ENCODE assay signal across 20 cellular contexts in the genomic region with DNA sequence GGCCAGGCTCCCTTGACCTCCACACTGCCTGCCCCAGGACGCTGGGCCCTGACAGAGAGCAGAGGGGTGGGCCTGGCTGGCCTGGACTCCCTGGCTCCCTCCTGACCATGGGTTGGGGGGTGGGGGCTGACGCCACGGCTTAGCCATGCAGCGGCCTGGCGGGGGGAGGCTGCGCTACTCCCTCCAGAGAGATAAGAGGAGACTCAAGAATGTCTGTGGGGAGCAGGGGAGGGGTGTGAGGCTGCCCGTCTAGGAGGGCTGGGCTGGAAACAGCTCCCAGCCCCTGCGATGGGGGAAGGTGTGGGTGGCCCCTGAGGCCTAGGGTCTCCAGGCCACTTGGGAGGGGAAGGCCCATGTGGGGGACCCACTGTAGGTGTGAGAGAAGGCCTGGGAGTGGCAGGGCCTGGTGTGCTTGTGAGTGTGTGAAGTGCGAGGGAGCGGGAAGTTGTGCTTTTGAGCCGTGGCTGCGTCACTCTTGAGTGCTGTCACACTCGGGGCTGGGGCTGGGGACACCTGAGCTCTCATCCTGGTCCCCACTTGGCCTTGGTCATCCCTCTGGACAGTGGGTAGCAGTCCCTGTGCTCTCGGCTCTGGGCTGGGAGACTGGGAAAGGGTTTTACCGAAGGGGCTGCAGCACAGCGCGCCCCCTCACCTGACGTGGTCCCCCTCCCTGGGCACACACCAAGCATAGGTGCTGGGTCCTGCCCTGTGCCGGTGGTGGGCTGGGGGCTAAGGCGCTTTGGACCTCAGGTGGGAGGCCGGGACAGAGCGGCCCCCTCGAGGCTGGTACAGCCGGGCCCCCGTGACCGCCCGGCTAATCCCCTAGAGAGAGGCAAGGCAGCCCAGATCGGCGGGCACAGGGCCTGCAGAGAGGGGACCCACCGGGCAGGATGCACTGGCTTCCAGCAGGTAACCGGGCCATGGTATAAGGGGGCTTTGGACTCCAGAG. TPM values are rescaled to one million over a fixed set of nuclear protein-coding genes. Genes with fewer than 3 reads are reported as not detected.
DNase-seq lines count a peak whose midpoint lies in the region; FAIRE-seq and TF ChIP-seq lines count a peak whose summit lies in the region.
"Had no signal": no experiment of that assay in that cellular context is flagged by ENCODE, and none has a peak within 500 bp of the region (broad histone marks: within the 10 kb centered on the region; RNA-seq: fewer than 3 reads in every experiment).

No MANE protein-coding gene starts in this region.

- peak overlapping the region; percentile 84; the same call in 1 of the 2 replicates for H2BK12ac ChIP-seq in H1 (ENCODE audit: low read depth, low read length)

- TF ChIP-seq EP300 in H1 (IDR thresholded peaks at IDR 0.05; ENCODE audit: borderline replicate concordance in 1 of 2, low read depth in 2 of 2, low read length in 2 of 2), result no peak

- CTCF ChIA-PET in H1 (lab: Charles Lee; ENCODE audit: partially characterized antibody), result interaction anchor here (0.8 to 6.0 kb wide), 9 partner anchors 10 to 42 kb away, joined by 3 to 48 read pairs (median 11); a partner anchor contains a TSS

- peaks cover 0 to 1% of the 10 kb centered on the region in 2 experiments for H4K20me1 ChIP-seq in H1 (replicated peaks in 1 of 2; ENCODE audit: control insufficient read depth in 1 of 2, insufficient read depth in 2 of 2, low read length in 2 of 2)

- H2BK5ac ChIP-seq in H1 (ENCODE audit: low read depth, low read length), result no peak overlapping the region

- no peak overlapping the region for H3K4ac ChIP-seq in H1 (replicated peaks; ENCODE audit: insufficient read length, low read depth, low read length)

- no peak overlapping the region for H3K14ac ChIP-seq in H1 (ENCODE audit: insufficient read length)

- TF ChIP-seq CTCF in cardiac muscle cell (IDR thresholded peaks at IDR 0.05; ENCODE audit: low read depth, low read length), result no peak
- TF ChIP-seq CTCF in left ventricle myocardium inferior (IDR thresholded peaks at IDR 0.05; ENCODE audit: borderline replicate concordance), result no peak
- no peak for TF ChIP-seq CTCF in H1 (IDR thresholded peaks at IDR 0.05; ENCODE audit: control extremely low read depth in 1 of 3, insufficient read depth in 1 of 3, low read depth in 1 of 3, low read length in 3 of 3)
- no peak for TF ChIP-seq CTCF in mesothelial cell of epicardium (IDR thresholded peaks at IDR 0.05; ENCODE audit: unreplicated experiment)
- no peak for TF ChIP-seq CTCF in type B pancreatic cell (conservative IDR thresholded peaks at IDR 0.05)

- H3K79me1 ChIP-seq in H1 (ENCODE audit: low read depth, low read length), result no peaks in the 10 kb centered on the region

- H2BK15ac ChIP-seq in H1 (ENCODE audit: low read length), result peak overlapping the region; percentile 99

- H3K36me3 ChIP-seq in cardiac muscle cell (no peaks in the 10 kb centered on the region), left ventricle myocardium inferior (no peaks in the 10 kb centered on the region), H1 (ENCODE audit: control insufficient read depth in 2 of 4, insufficient read depth in 4 of 4, low read length in 3 of 4) (no peaks in the 10 kb centered on the region)
- H3K36me3 ChIP-seq: sigmoid colon had no signal

- H3K56ac ChIP-seq in H1 (replicated peaks; ENCODE audit: insufficient read length, low read depth, low read length), result no peak overlapping the region

- no peaks in the 10 kb centered on the region for H3K9me3 ChIP-seq in cardiac muscle cell (ENCODE audit: low read depth)
- H3K9me3 ChIP-seq in left ventricle myocardium inferior (replicated peaks), result no peaks in the 10 kb centered on the region
- H3K9me3 ChIP-seq in H1 (ENCODE audit: insufficient read depth in 2 of 2, low read depth in 1 of 2, low read length in 1 of 2), result no peaks in the 10 kb centered on the region
- H3K9me3 ChIP-seq: sigmoid colon had no signal

- intact Hi-C loops in left ventricle myocardium inferior (cut with micrococcal nuclease), result no loop called here

- no peak for TF ChIP-seq POLR2A in H1 (IDR thresholded peaks at IDR 0.05; ENCODE audit: control extremely low read depth in 1 of 2, low read depth in 2 of 2, low read length in 2 of 2)

- no peak for FAIRE-seq in H1 (lab: Jason Lieb, UNC)
- FAIRE-seq: A204.1 had no signal

- peak overlapping the region; percentile 98 for H3K27ac Mint-ChIP-seq in mesothelial cell of epicardium
- peak overlapping the region; percentile 41 for H3K27ac Mint-ChIP-seq in type B pancreatic cell
- H3K27ac Mint-ChIP-seq: activated CD4-positive, alpha-beta T cell treated with anti-CD3 and anti-CD28 coated beads, Interleukin-2, amount 10 ng/mL, durations not matched to agents 7 days and 5 days had no signal

- no peak overlapping the region for H4K5ac ChIP-seq in H1 (ENCODE audit: insufficient read length, low read depth, low read length)

- H3K79me2 ChIP-seq in H1 (ENCODE audit: control insufficient read depth in 1 of 2, insufficient read depth in 2 of 2, low read length in 2 of 2), result no peaks in the 10 kb centered on the region

- H3K4me3 Mint-ChIP-seq in mesothelial cell of epicardium, result peak overlapping the region; percentile 84
- H3K4me3 Mint-ChIP-seq in type B pancreatic cell, result peak overlapping the region; percentile 88
- H3K4me3 Mint-ChIP-seq: activated CD4-positive, alpha-beta T cell treated with anti-CD3 and anti-CD28 coated beads, Interleukin-2, amount 10 ng/mL, durations not matched to agents 7 days and 5 days had no signal

- POLR2A ChIA-PET in H1 (lab: Charles Lee; ENCODE audit: partially characterized antibody), result interaction anchor here (0.8 to 3.5 kb wide), 5 partner anchors 26 to 67 kb away, joined by 3 to 13 read pairs (median 5); a partner anchor contains a TSS

- no peak overlapping the region for H3K23ac ChIP-seq in H1 (ENCODE audit: insufficient read length)

- H3K4me2 ChIP-seq in H1 (ENCODE audit: insufficient read depth in 1 of 2, low read depth in 2 of 2, low read length in 2 of 2), result no peak overlapping the region

- no peaks in the 10 kb centered on the region for H3K9me3 Mint-ChIP-seq in mesothelial cell of epicardium
- H3K9me3 Mint-ChIP-seq in type B pancreatic cell, result no peaks in the 10 kb centered on the region
- H3K9me3 Mint-ChIP-seq: activated CD4-positive, alpha-beta T cell treated with anti-CD3 and anti-CD28 coated beads, Interleukin-2, amount 10 ng/mL, durations not matched to agents 7 days and 5 days; naive thymus-derived CD8-positive, alpha-beta T cell had no signal

- H3K4me3 ChIP-seq in cardiac muscle cell (peak overlapping the region; percentile 69), left ventricle myocardium inferior (no peak overlapping the region), H1 (ENCODE audit: extremely low read depth in 1 of 4, insufficient read depth in 2 of 4, low read depth in 3 of 4, low read length in 4 of 4) (no peak overlapping the region)
- H3K4me3 ChIP-seq: sigmoid colon had no signal

- H3K27me3 ChIP-seq in cardiac muscle cell (no peaks in the 10 kb centered on the region), left ventricle myocardium inferior (ENCODE audit: low read depth) (peaks cover 29% of the 10 kb centered on the region), H1 (replicated peaks in 1 of 4; ENCODE audit: control insufficient read depth in 3 of 4, extremely low read depth in 1 of 4, insufficient read depth in 3 of 4, low read length in 3 of 4) (peaks cover 4 to 21% (median 16%) of the 10 kb centered on the region in 4 experiments)

- peak overlapping the region; percentile 85 for H3K27ac ChIP-seq in cardiac muscle cell
- H3K27ac ChIP-seq in left ventricle myocardium inferior (replicated peaks), result no peak overlapping the region
- no peak overlapping the region for H3K27ac ChIP-seq in H1 (ENCODE audit: low read depth, low read length)
- H3K27ac ChIP-seq: foreskin keratinocyte, HL-60, sigmoid colon had no signal

- H2AK5ac ChIP-seq in H1 (ENCODE audit: low read depth, low read length), result no peak overlapping the region

- H3K4me1 Mint-ChIP-seq in mesothelial cell of epicardium, result peaks cover 70% of the 10 kb centered on the region
- H3K4me1 Mint-ChIP-seq in type B pancreatic cell (ENCODE audit: unreplicated experiment), result peaks cover 19% of the 10 kb centered on the region

- peak overlapping the region; percentile 48; the same call in 1 of the 2 replicates for H3K18ac ChIP-seq in H1 (ENCODE audit: extremely low read depth, low read length)

- DNase-seq in cardiac muscle cell (ENCODE audit: low read depth in 1 of 2, low spot score in 1 of 2) (peak; percentile 86 to 90), left ventricle myocardium inferior (no peak), H1 (ENCODE audit: low read depth in 1 of 2, low spot score in 2 of 2) (no peak), mesothelial cell of epicardium (ENCODE audit: low spot score in 2 of 2, unreplicated experiment in 2 of 2) (peak; percentile 61 to 78), type B pancreatic cell (ENCODE audit: extremely low spot score, unreplicated experiment) (no peak), NCI-H128 (lab: John Stamatoyannopoulos, UW; ENCODE audit: unreplicated experiment) (no peak), NCI-H1417 treated with DMSO at 0.1 percent for 48 hours (lab: John Stamatoyannopoulos, UW) (no peak)
- no peak for DNase-seq in stimulated activated CD4-positive, alpha-beta T cell treated with anti-CD3 and anti-CD28 coated beads, Interleukin-12 subunit alpha, Interleukin-12 subunit beta, amount 100 ng/mL, for 4 hours
- DNase-seq: activated CD4-positive, alpha-beta T cell treated with anti-CD3 and anti-CD28 coated beads, Interleukin-2, amount 10 ng/mL, durations not matched to agents 7 days and 5 days; activated T-cell treated with anti-CD3 and anti-CD28 coated beads, Interleukin-2, amount 50 U/mL, for 1 hour; dermis blood vessel endothelial cell; foreskin keratinocyte; HCEC 1CT; naive thymus-derived CD8-positive, alpha-beta T cell; NCI-H2029 treated with DMSO at 0.1 percent for 48 hours; NCI-H774; sigmoid colon; T-helper 9 cell had no signal

- H3K23me2 ChIP-seq in H1 (ENCODE audit: low read depth, low read length), result no peaks in the 10 kb centered on the region

- H3K4me1 ChIP-seq in cardiac muscle cell (ENCODE audit: low read depth) (peaks cover 29% of the 10 kb centered on the region), left ventricle myocardium inferior (peaks cover 7% of the 10 kb centered on the region), H1 (replicated peaks in 1 of 4; ENCODE audit: control insufficient read depth in 3 of 4, insufficient read depth in 4 of 4, low read length in 3 of 4) (peaks cover 0 to 19% (median 15%) of the 10 kb centered on the region in 4 experiments; a peak in 6 of 7 replicates)
- H3K4me1 ChIP-seq: foreskin keratinocyte had no signal

- no peak overlapping the region for H2BK120ac ChIP-seq in H1 (replicated peaks; ENCODE audit: low read depth, low read length)

- no peaks in the 10 kb centered on the region for H3K36me3 Mint-ChIP-seq in mesothelial cell of epicardium
- H3K36me3 Mint-ChIP-seq in type B pancreatic cell, result no peaks in the 10 kb centered on the region
- H3K36me3 Mint-ChIP-seq: naive thymus-derived CD8-positive, alpha-beta T cell had no signal

- 88% methylated on average over 31 of the region's 31 CpGs; no CpG with 5 or more reads in 1 of the 2 experiments for WGBS in H1 (ENCODE audit: extremely low coverage in 1 of 2, insufficient coverage in 1 of 2, insufficient read length in 1 of 2, insufficient replicate concordance in 2 of 2, low coverage in 1 of 2, low lambda C conversion rate in 2 of 2, missing lambda C conversion rate in 1 of 2), 2 experiments

- H3K9ac ChIP-seq in H1 (replicated peaks in 1 of 4; ENCODE audit: extremely low read depth in 1 of 4, low read depth in 3 of 4, low read length in 3 of 4), result no peak overlapping the region

- no peaks in the 10 kb centered on the region for H3K27me3 Mint-ChIP-seq in mesothelial cell of epicardium (ENCODE audit: low read depth)
- H3K27me3 Mint-ChIP-seq in type B pancreatic cell, result peaks cover 18% of the 10 kb centered on the region

- no peak for TF ChIP-seq RAD21 in H1 (IDR thresholded peaks at IDR 0.05 in 1 of 2, conservative IDR thresholded peaks at IDR 0.05 in 1 of 2; ENCODE audit: low read depth in 2 of 2, low read length in 2 of 2)

- no peak overlapping the region for H4K8ac ChIP-seq in H1 (ENCODE audit: extremely low read depth, insufficient read depth, low read length)

- no peak overlapping the region for H2AFZ ChIP-seq in H1 (ENCODE audit: low read length)

- H2BK20ac ChIP-seq in H1 (ENCODE audit: low read length), result no peak overlapping the region

- peak overlapping the region; percentile 49 for H4K91ac ChIP-seq in H1 (replicated peaks; ENCODE audit: insufficient read length, low read length)

RNA-seq across cellular contexts. Expression of a gene that starts 2.4 kb away (rescaled TPM):
- total RNA-seq in cardiac muscle cell (48.0 and 56.9 TPM in 2 replicates), left ventricle myocardium inferior (0.14 TPM), mesothelial cell of epicardium (401 to 436 TPM (median 428 TPM) in 3 replicates), type B pancreatic cell (ENCODE audit: low replicate concordance) (29.6 and 62.1 TPM in 2 replicates)
- polyA plus RNA-seq in cardiac muscle cell (29.3 and 41.2 TPM in 2 replicates), H1 (2011; rRNA removed) (6.1 and 7.6 TPM in 2 replicates)
- 6.0 TPM in 2 replicates for total RNA-seq in H1 (2021; fragmentation: NEBNext Ultra II Directional; extraction: Animal tissue kit (Norgen Biotek cat#: 25700))
- polyA plus RNA-seq in H1 (2011; cell fraction: cytosol; rRNA removed), result 4.4 TPM
- polyA plus RNA-seq in H1 (2011; cell fraction: nucleus; rRNA removed), result 37.7 TPM
- 3.9 to 7.2 TPM (median 6.2 TPM) in 4 replicates for polyA plus RNA-seq in H1 (2012, experiment 1 of 2)
- 3.1 TPM for polyA plus RNA-seq in H1 (2012, experiment 2 of 2)
- 5.1 TPM for polyA plus RNA-seq in H1 (2013, experiment 1 of 2)
- polyA plus RNA-seq in H1 (2013, experiment 2 of 2), result 4.7 TPM
- 3.0 and 4.7 TPM in 2 replicates for polyA minus RNA-seq in H1 (2011; rRNA and poly(A)+ RNA removed)
- 3.7 TPM for polyA minus RNA-seq in H1 (2011; cell fraction: cytosol; rRNA and poly(A)+ RNA removed)
- polyA minus RNA-seq in H1 (2011; cell fraction: nucleus; rRNA and poly(A)+ RNA removed), result 9.6 TPM

RNA-seq across cellular contexts. Expression of a gene that starts 37.6 kb away (rescaled TPM):
- total RNA-seq in cardiac muscle cell (29.3 and 35.3 TPM in 2 replicates), left ventricle myocardium inferior (117 TPM), mesothelial cell of epicardium (139 to 154 TPM (median 148 TPM) in 3 replicates), type B pancreatic cell (ENCODE audit: low replicate concordance) (158 and 162 TPM in 2 replicates)
- polyA plus RNA-seq in cardiac muscle cell (241 and 255 TPM in 2 replicates), H1 (2011; rRNA removed) (622 and 759 TPM in 2 replicates)
- total RNA-seq in H1 (2021; fragmentation: NEBNext Ultra II Directional; extraction: Animal tissue kit (Norgen Biotek cat#: 25700)), result 186 and 191 TPM in 2 replicates
- polyA plus RNA-seq in H1 (2011; cell fraction: cytosol; rRNA removed), result 508 TPM
- 357 TPM for polyA plus RNA-seq in H1 (2011; cell fraction: nucleus; rRNA removed)
- 367 to 567 TPM (median 473 TPM) in 4 replicates for polyA plus RNA-seq in H1 (2012, experiment 1 of 2)
- 392 TPM for polyA plus RNA-seq in H1 (2012, experiment 2 of 2)
- polyA plus RNA-seq in H1 (2013, experiment 1 of 2), result 338 TPM
- 352 TPM for polyA plus RNA-seq in H1 (2013, experiment 2 of 2)
- polyA minus RNA-seq in H1 (2011; rRNA and poly(A)+ RNA removed), result 163 and 184 TPM in 2 replicates
- polyA minus RNA-seq in H1 (2011; cell fraction: cytosol; rRNA and poly(A)+ RNA removed), result 130 TPM
- polyA minus RNA-seq in H1 (2011; cell fraction: nucleus; rRNA and poly(A)+ RNA removed), result 123 TPM

RNA-seq across cellular contexts. Expression of a gene that starts 37.9 kb away (rescaled TPM):
- total RNA-seq in cardiac muscle cell, result 13.5 and 30.7 TPM in 2 replicates
- polyA plus RNA-seq in cardiac muscle cell, result 13.2 and 39.2 TPM in 2 replicates
- total RNA-seq in left ventricle myocardium inferior, result 5.8 TPM
- 84.5 and 86.1 TPM in 2 replicates for total RNA-seq in H1 (2021; fragmentation: NEBNext Ultra II Directional; extraction: Animal tissue kit (Norgen Biotek cat#: 25700))
- 52.6 and 52.9 TPM in 2 replicates for polyA plus RNA-seq in H1 (2011; rRNA removed)
- 75.9 TPM for polyA plus RNA-seq in H1 (2011; cell fraction: cytosol; rRNA removed)
- polyA plus RNA-seq in H1 (2011; cell fraction: nucleus; rRNA removed), result 39.1 TPM
- polyA plus RNA-seq in H1 (2012, experiment 1 of 2), result 91.9 to 107 TPM (median 97.9 TPM) in 4 replicates
- polyA plus RNA-seq in H1 (2012, experiment 2 of 2), result 35.6 TPM
- polyA plus RNA-seq in H1 (2013, experiment 1 of 2), result 52.4 TPM
- polyA plus RNA-seq in H1 (2013, experiment 2 of 2), result 55.2 TPM
- 74.7 and 76.2 TPM in 2 replicates for polyA minus RNA-seq in H1 (2011; rRNA and poly(A)+ RNA removed)
- polyA minus RNA-seq in H1 (2011; cell fraction: cytosol; rRNA and poly(A)+ RNA removed), result 43.7 TPM
- 41.1 TPM for polyA minus RNA-seq in H1 (2011; cell fraction: nucleus; rRNA and poly(A)+ RNA removed)
- total RNA-seq in mesothelial cell of epicardium, result 19.5 to 20.9 TPM (median 20.3 TPM) in 3 replicates
- total RNA-seq in type B pancreatic cell (ENCODE audit: low replicate concordance), result 27.7 and 44.6 TPM in 2 replicates

Comparison
In these comparisons a context has a peak if more than half of its experiments do, and no peak if none do; other contexts are left out.
1. DNase-seq: peak in cardiac muscle cell (2 of 2) and mesothelial cell of epicardium (2 of 2); none in left ventricle myocardium inferior (single experiment), H1 (0 of 2), type B pancreatic cell (single experiment), NCI-H128 (single experiment), stimulated activated CD4-positive, alpha-beta T cell treated with anti-CD3 and anti-CD28 coated beads, Interleukin-12 subunit alpha, Interleukin-12 subunit beta, amount 100 ng/mL, for 4 hours (single experiment) and NCI-H1417 treated with DMSO at 0.1 percent for 48 hours (single experiment).